In genomic region chr2:157246212-157247067, GRCh38 we compare ENCODE assay signal across 8 cellular contexts. TPM values are rescaled to one million over a fixed set of nuclear protein-coding genes. Genes with fewer than 3 reads are reported as not detected.
DNase-seq lines count a peak whose midpoint lies in the region; ATAC-seq and TF ChIP-seq lines count a peak whose summit lies in the region.

No MANE protein-coding gene starts in this region.

- no peaks in the 10 kb centered on the region for H4K20me1 ChIP-seq in neural progenitor cell (ENCODE audit: low read depth)

- no peaks in the 10 kb centered on the region for H3K27me3 Mint-ChIP-seq in neural progenitor cell (ENCODE audit: insufficient read depth, low read depth)

- H3K4me3 Mint-ChIP-seq in neural progenitor cell: no peak overlapping the region

- H3K27ac Mint-ChIP-seq in neural progenitor cell: peak overlapping the region; percentile 50

- H3K4me1 Mint-ChIP-seq in neural progenitor cell: peaks cover 24% of the 10 kb centered on the region

- H3K9me3 Mint-ChIP-seq in neural progenitor cell: no peaks in the 10 kb centered on the region

- ATAC-seq in GM19324 (IDR thresholded peaks at IDR 0.05; ENCODE audit: low FRiP score, unreplicated experiment): peak; percentile 98
- ATAC-seq in HG03159 (IDR thresholded peaks at IDR 0.05; ENCODE audit: unreplicated experiment): peak; percentile 95

- H3K4me2 ChIP-seq in neural progenitor cell: peak overlapping the region; percentile 46

- CTCF ChIA-PET in AG04450 (lab: Charles Lee): interaction anchor here (0.9 to 1.9 kb wide), 4 partner anchors 11 to 911 kb away, joined by 3 to 9 read pairs (median 6); partner anchors contain the start of gene GALNT5

- no peak overlapping the region; the same call in 1 of the 2 replicates for H3K4me3 ChIP-seq in AG04450 (ENCODE audit: low read depth, low read length)
- H3K4me3 ChIP-seq in adipocyte (ENCODE audit: low read length): peak overlapping the region; percentile 24
- H3K4me3 ChIP-seq in neural progenitor cell: no peak overlapping the region

- no peaks in the 10 kb centered on the region for H3K36me3 ChIP-seq in adipocyte (ENCODE audit: control insufficient read depth, insufficient read depth, low read length, severe bottlenecking)
- H3K36me3 ChIP-seq in neural progenitor cell: no peaks in the 10 kb centered on the region

- POLR2A ChIA-PET in AG04450 (lab: Yijun Ruan, JAX): interaction anchor here (1.4 to 2.0 kb wide), 3 partner anchors 11 to 17 kb away, joined by 6 to 9 read pairs (median 7); partner anchors contain the start of gene GALNT5

- H3K9ac ChIP-seq in adipocyte (ENCODE audit: low read length) (peak overlapping the region; percentile 58), neural progenitor cell (no peak overlapping the region)

- peak overlapping the region; percentile 35 for H2AFZ ChIP-seq in neural progenitor cell (replicated peaks)

- no peaks in the 10 kb centered on the region for H3K36me3 Mint-ChIP-seq in neural progenitor cell

- H3F3A ChIP-seq in neural progenitor cell (ENCODE audit: low read depth): peaks cover 10% of the 10 kb centered on the region

- H3K4me1 ChIP-seq in adipocyte (ENCODE audit: control insufficient read depth, insufficient read depth, low read length) (peaks cover 16% of the 10 kb centered on the region), neural progenitor cell (peaks cover 30% of the 10 kb centered on the region)

- TF ChIP-seq CTCF in AG04450 (IDR thresholded peaks at IDR 0.05; ENCODE audit: low read depth, low read length) (no peak), neural progenitor cell (IDR thresholded peaks at IDR 0.05) (no peak)

- peak; percentile 73 for DNase-seq in AG04450 (ENCODE audit: low read depth, low spot score)
- DNase-seq in adipocyte (ENCODE audit: low read depth): peak; percentile 83
- DNase-seq in neural progenitor cell (ENCODE audit: low spot score): peak; percentile 64
- no peak for DNase-seq in NCI-H1694 treated with DMSO at 0.1 percent for 48 hours (lab: John Stamatoyannopoulos, UW)
- DNase-seq in DMS 273 (lab: John Stamatoyannopoulos, UW; ENCODE audit: unreplicated experiment): no peak
- DNase-seq in cerebellum (ENCODE audit: low spot score): no peak

- no peaks in the 10 kb centered on the region for H3K9me3 ChIP-seq in AG04450 (ENCODE audit: control insufficient read depth, insufficient read depth, low read length)
- no peaks in the 10 kb centered on the region for H3K9me3 ChIP-seq in adipocyte (ENCODE audit: control insufficient read depth, low read length)
- H3K9me3 ChIP-seq in neural progenitor cell (ENCODE audit: low read depth): no peaks in the 10 kb centered on the region

- no peaks in the 10 kb centered on the region for H3K27me3 ChIP-seq in AG04450 (ENCODE audit: control insufficient read depth, insufficient read depth, low read length)
- no peaks in the 10 kb centered on the region for H3K27me3 ChIP-seq in adipocyte (replicated peaks; ENCODE audit: control insufficient read depth, insufficient read depth, low read length)
- H3K27me3 ChIP-seq in neural progenitor cell: no peaks in the 10 kb centered on the region

- H3K79me2 ChIP-seq in neural progenitor cell (ENCODE audit: low read depth): no peaks in the 10 kb centered on the region

- H3K27ac ChIP-seq in AG04450 (ENCODE audit: low read depth, low read length) (peak overlapping the region; percentile 100), neural progenitor cell (no peak overlapping the region)

RNA-seq across cellular contexts. Expression of gene GALNT5, which starts 11.1 kb away (rescaled TPM):
- 49.8 and 55.0 TPM in 2 replicates for polyA plus RNA-seq in AG04450 (2011; rRNA removed)
- 45.3 and 53.8 TPM in 2 replicates for polyA minus RNA-seq in AG04450 (2011; rRNA and poly(A)+ RNA removed)
- total RNA-seq in neural progenitor cell (ENCODE audit: low replicate concordance): 0.03 TPM in 1 of 2 replicates, not detected in the other
- 0.45 TPM for total RNA-seq in cerebellum

Comparison
In these comparisons a context has a peak if more than half of its experiments do, and no peak if none do; other contexts are left out.
1. DNase-seq: peak in AG04450 (single experiment), adipocyte (single experiment) and neural progenitor cell (single experiment); none in NCI-H1694 treated with DMSO at 0.1 percent for 48 hours (single experiment), DMS 273 (single experiment) and cerebellum (single experiment).